Comparison of ENCODE assay signal across 21 cellular contexts in the genomic region with DNA sequence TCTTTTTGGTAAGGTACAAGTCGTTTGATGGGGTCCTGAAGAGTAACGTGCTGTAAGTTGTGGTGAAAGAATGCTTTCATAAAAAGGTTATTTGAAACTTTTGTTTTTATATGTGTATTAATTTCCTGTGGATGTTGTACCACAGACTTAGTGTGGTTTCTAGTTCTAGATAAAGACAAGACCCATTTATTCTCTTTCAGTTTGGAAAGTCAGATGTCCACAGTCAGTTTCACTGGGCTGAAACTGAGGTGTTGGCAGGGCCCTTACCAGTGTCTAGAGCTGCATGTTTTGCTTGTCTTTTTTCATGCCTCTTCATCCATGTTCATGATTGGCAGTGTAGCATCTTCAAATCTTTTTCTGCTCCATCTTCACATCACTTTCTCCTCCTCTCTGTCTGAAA. TPM values are rescaled to one million over a fixed set of nuclear protein-coding genes. Genes with fewer than 3 reads are reported as not detected.
DNase-seq lines count a peak whose midpoint lies in the region; ATAC-seq and TF ChIP-seq lines count a peak whose summit lies in the region.
"Had no signal": no experiment of that assay in that cellular context is flagged by ENCODE, and none has a peak within 500 bp of the region (broad histone marks: within the 10 kb centered on the region; RNA-seq: fewer than 3 reads in every experiment).

No MANE protein-coding gene starts in this region.

- peak; percentile 26 to 32 for ATAC-seq in activated T-cell treated with anti-CD3 and anti-CD28 coated beads, Interleukin-2, amount 50 U/mL, for 4 hours
- peak; percentile 45 for ATAC-seq in HG03432 (IDR thresholded peaks at IDR 0.05; ENCODE audit: unreplicated experiment)
- peak; percentile 92 for ATAC-seq in activated naive CD8-positive, alpha-beta T cell treated with anti-CD3 and anti-CD28 coated beads, Interleukin-2, amount 10 ng/mL, durations not matched to agents 7 days and 5 days (ENCODE audit: low read depth)
- ATAC-seq in stimulated activated naive CD8-positive, alpha-beta T cell treated with anti-CD3 and anti-CD28 coated beads, Interleukin-15, Interleukin-2, amounts not matched to agents 100 U/mL and 50 U/mL, for 24 hours = peak; percentile 68
- no peak for ATAC-seq in right lobe of liver
- ATAC-seq: heart right ventricle, WTC11 had no signal

- WGBS in right lobe of liver (ENCODE audit: insufficient coverage, low coverage, low lambda C conversion rate, missing lambda C conversion rate) = 5% methylated on average over 2 of the region's 2 CpGs

- no peaks in the 10 kb centered on the region for H3K36me3 Mint-ChIP-seq in activated T-cell treated with anti-CD3 and anti-CD28 coated beads, Interleukin-2, amount 50 U/mL, for 4 hours (ENCODE audit: insufficient read depth)
- peaks cover 25% of the 10 kb centered on the region for H3K36me3 Mint-ChIP-seq in activated naive CD8-positive, alpha-beta T cell treated with anti-CD3 and anti-CD28 coated beads, Interleukin-2, amount 10 ng/mL, durations not matched to agents 7 days and 5 days

- no peaks in the 10 kb centered on the region for H3K27me3 Mint-ChIP-seq in activated T-cell treated with anti-CD3 and anti-CD28 coated beads, Interleukin-2, amount 50 U/mL, for 4 hours (ENCODE audit: low read depth)
- no peaks in the 10 kb centered on the region for H3K27me3 Mint-ChIP-seq in activated naive CD8-positive, alpha-beta T cell treated with anti-CD3 and anti-CD28 coated beads, Interleukin-2, amount 10 ng/mL, durations not matched to agents 7 days and 5 days

- intact Hi-C loops in right lobe of liver (cut with DNase I) = no loop called here

- POLR2A ChIA-PET in activated naive CD8-positive, alpha-beta T cell treated with anti-CD3 and anti-CD28 coated beads, Interleukin-2, amount 10 ng/mL, durations not matched to agents 7 days and 5 days (lab: Charles Lee) = interaction anchor here (1.0 to 2.0 kb wide), 2 partner anchors 12 to 22 kb away, joined by 5 to 13 read pairs; partner anchors contain the start of gene DOCK10

- peaks cover 43% of the 10 kb centered on the region for H3K4me1 Mint-ChIP-seq in activated T-cell treated with anti-CD3 and anti-CD28 coated beads, Interleukin-2, amount 50 U/mL, for 4 hours (ENCODE audit: low read depth)
- H3K4me1 Mint-ChIP-seq in activated naive CD8-positive, alpha-beta T cell treated with anti-CD3 and anti-CD28 coated beads, Interleukin-2, amount 10 ng/mL, durations not matched to agents 7 days and 5 days = peaks cover 12% of the 10 kb centered on the region
- H3K4me1 Mint-ChIP-seq: WTC11 had no signal

- H3K4me3 ChIP-seq in right lobe of liver = no peak overlapping the region
- H3K4me3 ChIP-seq: coronary artery, heart right ventricle had no signal

- H3K9me3 Mint-ChIP-seq in activated T-cell treated with anti-CD3 and anti-CD28 coated beads, Interleukin-2, amount 50 U/mL, for 4 hours = peaks cover 15% of the 10 kb centered on the region
- peaks cover 24% of the 10 kb centered on the region for H3K9me3 Mint-ChIP-seq in activated naive CD8-positive, alpha-beta T cell treated with anti-CD3 and anti-CD28 coated beads, Interleukin-2, amount 10 ng/mL, durations not matched to agents 7 days and 5 days

- H3K27me3 ChIP-seq in right lobe of liver = no peaks in the 10 kb centered on the region
- H3K27me3 ChIP-seq: brain microvascular endothelial cell, heart right ventricle had no signal

- H3K9me3 ChIP-seq in right lobe of liver = no peaks in the 10 kb centered on the region

- no peaks in the 10 kb centered on the region for H3K36me3 ChIP-seq in right lobe of liver
- H3K36me3 ChIP-seq: brain microvascular endothelial cell, heart right ventricle had no signal

- no peak for TF ChIP-seq POLR2A in right lobe of liver (IDR thresholded peaks at IDR 0.05)

- no peak for DNase-seq in activated T-cell treated with anti-CD3 and anti-CD28 coated beads, Interleukin-2, amount 50 U/mL, for 4 hours
- DNase-seq in activated T-cell treated with anti-CD3 and anti-CD28 coated beads for 4 hours = no peak
- DNase-seq in activated naive CD8-positive, alpha-beta T cell treated with anti-CD3 and anti-CD28 coated beads, Interleukin-2, amount 10 ng/mL, durations not matched to agents 7 days and 5 days = no peak
- DNase-seq in stimulated activated naive CD8-positive, alpha-beta T cell treated with anti-CD3 and anti-CD28 coated beads, Interleukin-15, Interleukin-2, amounts not matched to agents 100 U/mL and 50 U/mL, for 24 hours = no peak
- DNase-seq in HT-29 (ENCODE audit: low spot score) = no peak
- DNase-seq in SIG-M5 (lab: John Stamatoyannopoulos, UW) = no peak
- no peak for DNase-seq in right lobe of liver
- DNase-seq: activated CD8-positive, alpha-beta memory T cell treated with anti-CD3 and anti-CD28 coated beads, Interleukin-2, amount 50 U/mL, for 4 hours; brain microvascular endothelial cell; GOT3; heart right ventricle; NCI-H1436; NCI-H2171; NCI-H774; nucleus accumbens; OCI-M1; retina; SHP77 had no signal

- no peak for TF ChIP-seq CTCF in right lobe of liver (IDR thresholded peaks at IDR 0.05)

- H3K27ac ChIP-seq in right lobe of liver = no peak overlapping the region
- H3K27ac ChIP-seq: brain microvascular endothelial cell, coronary artery, heart right ventricle had no signal

- no peaks in the 10 kb centered on the region for H3K4me1 ChIP-seq in right lobe of liver
- H3K4me1 ChIP-seq: heart right ventricle had no signal

- H3K27ac Mint-ChIP-seq in activated naive CD8-positive, alpha-beta T cell treated with anti-CD3 and anti-CD28 coated beads, Interleukin-2, amount 10 ng/mL, durations not matched to agents 7 days and 5 days = peak overlapping the region; percentile 17
- H3K27ac Mint-ChIP-seq: WTC11 had no signal

- no peak overlapping the region for H3K4me3 Mint-ChIP-seq in activated T-cell treated with anti-CD3 and anti-CD28 coated beads, Interleukin-2, amount 50 U/mL, for 4 hours
- peak overlapping the region; percentile 56 for H3K4me3 Mint-ChIP-seq in activated naive CD8-positive, alpha-beta T cell treated with anti-CD3 and anti-CD28 coated beads, Interleukin-2, amount 10 ng/mL, durations not matched to agents 7 days and 5 days
- H3K4me3 Mint-ChIP-seq: WTC11 had no signal

RNA-seq across cellular contexts. Expression of gene DOCK10, which starts 22.1 kb away (rescaled TPM):
- total RNA-seq in activated T-cell treated with anti-CD3 and anti-CD28 coated beads, Interleukin-2, amount 50 U/mL, for 4 hours = 100 to 1,000 TPM; 173 to 222 (median 219) TPM
- 100 to 1,000 TPM; 259 to 273 TPM for total RNA-seq in activated naive CD8-positive, alpha-beta T cell treated with anti-CD3 and anti-CD28 coated beads, Interleukin-2, amount 10 ng/mL, durations not matched to agents 7 days and 5 days
- total RNA-seq in HT-29 (2014; rRNA removed; shearing (Covaris generic)) = not detected in 2 replicates
- total RNA-seq in right lobe of liver = 10 to 100 TPM in 1 of 6 experiments, 1 to 10 TPM in 5; 5.1 to 10.2 (median 7.1) TPM

Comparison
In these comparisons a context has a peak if more than half of its experiments do, and no peak if none do; other contexts are left out.
1. ATAC-seq: peak in activated T-cell treated with anti-CD3 and anti-CD28 coated beads, Interleukin-2, amount 50 U/mL, for 4 hours (2 of 2), HG03432 (single experiment), activated naive CD8-positive, alpha-beta T cell treated with anti-CD3 and anti-CD28 coated beads, Interleukin-2, amount 10 ng/mL, durations not matched to agents 7 days and 5 days (single experiment) and stimulated activated naive CD8-positive, alpha-beta T cell treated with anti-CD3 and anti-CD28 coated beads, Interleukin-15, Interleukin-2, amounts not matched to agents 100 U/mL and 50 U/mL, for 24 hours (single experiment); none in right lobe of liver (0 of 4).
2. RNA of gene DOCK10, which starts 22.1 kb away (total RNA-seq): 259 to 273 TPM in activated naive CD8-positive, alpha-beta T cell treated with anti-CD3 and anti-CD28 coated beads, Interleukin-2, amount 10 ng/mL, durations not matched to agents 7 days and 5 days and 173 to 222 TPM in activated T-cell treated with anti-CD3 and anti-CD28 coated beads, Interleukin-2, amount 50 U/mL, for 4 hours; 5.1 to 10.2 TPM in right lobe of liver and not detected in HT-29; every median in the first group is over 10 times any median in the second.